In the genomic region with DNA sequence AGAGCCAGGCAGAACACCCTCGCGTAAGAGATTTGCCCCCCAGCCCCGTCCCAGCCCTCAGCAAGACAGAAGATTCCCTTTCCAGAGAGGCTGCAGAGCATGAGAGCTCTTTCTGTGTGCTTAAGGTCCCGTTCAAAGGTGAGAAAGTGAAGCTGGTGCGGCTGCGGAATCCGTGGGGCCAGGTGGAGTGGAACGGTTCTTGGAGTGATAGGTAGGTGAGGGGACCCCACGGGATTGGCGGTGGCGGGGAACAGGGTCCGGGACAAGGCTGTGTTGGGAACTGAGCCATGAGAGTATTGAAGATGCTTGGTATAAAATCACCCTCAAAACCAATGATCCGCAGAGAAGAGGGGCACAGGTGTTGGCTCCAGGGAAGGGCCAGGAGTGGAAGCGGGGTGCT, we compare ENCODE assay signal across 1 cellular context.
TF ChIP-seq lines count a peak whose summit lies in the region.

No MANE protein-coding gene starts in this region.

TF ChIP-seq in HepG2, 621 proteins besides CTCF, POLR2A, EP300 and RAD21 (continued from another document):
- TF ChIP-seq, protein P1, sequence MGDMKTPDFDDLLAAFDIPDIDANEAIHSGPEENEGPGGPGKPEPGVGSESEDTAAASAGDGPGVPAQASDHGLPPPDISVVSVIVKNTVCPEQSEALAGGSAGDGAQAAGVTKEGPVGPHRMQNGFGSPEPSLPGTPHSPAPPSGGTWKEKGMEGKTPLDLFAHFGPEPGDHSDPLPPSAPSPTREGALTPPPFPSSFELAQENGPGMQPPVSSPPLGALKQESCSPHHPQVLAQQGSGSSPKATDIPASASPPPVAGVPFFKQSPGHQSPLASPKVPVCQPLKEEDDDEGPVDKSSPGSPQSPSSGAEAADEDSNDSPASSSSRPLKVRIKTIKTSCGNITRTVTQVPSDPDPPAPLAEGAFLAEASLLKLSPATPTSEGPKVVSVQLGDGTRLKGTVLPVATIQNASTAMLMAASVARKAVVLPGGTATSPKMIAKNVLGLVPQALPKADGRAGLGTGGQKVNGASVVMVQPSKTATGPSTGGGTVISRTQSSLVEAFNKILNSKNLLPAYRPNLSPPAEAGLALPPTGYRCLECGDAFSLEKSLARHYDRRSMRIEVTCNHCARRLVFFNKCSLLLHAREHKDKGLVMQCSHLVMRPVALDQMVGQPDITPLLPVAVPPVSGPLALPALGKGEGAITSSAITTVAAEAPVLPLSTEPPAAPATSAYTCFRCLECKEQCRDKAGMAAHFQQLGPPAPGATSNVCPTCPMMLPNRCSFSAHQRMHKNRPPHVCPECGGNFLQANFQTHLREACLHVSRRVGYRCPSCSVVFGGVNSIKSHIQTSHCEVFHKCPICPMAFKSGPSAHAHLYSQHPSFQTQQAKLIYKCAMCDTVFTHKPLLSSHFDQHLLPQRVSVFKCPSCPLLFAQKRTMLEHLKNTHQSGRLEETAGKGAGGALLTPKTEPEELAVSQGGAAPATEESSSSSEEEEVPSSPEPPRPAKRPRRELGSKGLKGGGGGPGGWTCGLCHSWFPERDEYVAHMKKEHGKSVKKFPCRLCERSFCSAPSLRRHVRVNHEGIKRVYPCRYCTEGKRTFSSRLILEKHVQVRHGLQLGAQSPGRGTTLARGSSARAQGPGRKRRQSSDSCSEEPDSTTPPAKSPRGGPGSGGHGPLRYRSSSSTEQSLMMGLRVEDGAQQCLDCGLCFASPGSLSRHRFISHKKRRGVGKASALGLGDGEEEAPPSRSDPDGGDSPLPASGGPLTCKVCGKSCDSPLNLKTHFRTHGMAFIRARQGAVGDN (CRISPR knock-in tag; IDR thresholded peaks at IDR 0.05): peak; percentile 28
- no peak for TF ChIP-seq ZNF547 (CRISPR knock-in tag; IDR thresholded peaks at IDR 0.05)
TF ChIP-seq in HepG2: peak in this region for 1.
